In the genomic region with DNA sequence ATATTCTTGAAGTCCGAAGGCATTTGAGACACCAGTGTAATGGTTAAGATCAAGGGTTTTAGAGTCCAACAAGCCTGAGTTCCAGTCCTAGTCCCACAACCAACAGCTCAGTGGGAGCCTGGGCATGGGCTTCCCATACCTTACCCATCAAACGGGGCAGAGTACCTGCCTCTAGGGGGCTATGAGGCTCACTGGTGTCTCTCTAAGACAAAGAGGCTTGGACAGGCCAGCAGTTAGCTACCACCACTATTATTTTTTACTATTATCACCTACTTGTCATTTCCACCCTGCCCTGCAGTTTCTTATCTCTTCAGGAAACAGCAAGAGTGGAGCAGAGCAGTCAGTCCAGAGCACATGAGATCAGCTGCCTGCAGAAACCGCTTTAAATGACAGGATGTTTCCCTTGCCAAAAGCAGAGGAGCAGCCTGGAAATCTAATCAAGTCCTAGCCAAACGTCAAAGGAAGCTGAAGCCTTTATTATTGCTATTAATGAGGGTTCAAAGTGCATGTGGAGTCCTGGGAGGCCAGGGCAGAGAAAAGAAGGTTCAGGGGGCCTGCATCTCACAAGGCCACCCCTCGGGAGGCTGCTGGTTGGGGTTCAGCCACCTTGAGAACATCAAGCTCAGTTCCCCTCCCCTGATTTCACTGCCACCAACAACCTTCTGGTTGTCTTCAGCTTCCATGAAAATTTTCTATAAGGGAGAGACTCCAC, we compare ENCODE assay signal across 9 cellular contexts.
DNase-seq lines count a peak whose midpoint lies in the region; ATAC-seq, FAIRE-seq and TF ChIP-seq lines count a peak whose summit lies in the region.
"Had no signal": no experiment of that assay in that cellular context is flagged by ENCODE, and none has a peak within 500 bp of the region (broad histone marks: within the 10 kb centered on the region; RNA-seq: fewer than 3 reads in every experiment).

No MANE protein-coding gene starts in this region.

- CTCF ChIA-PET in Calu3 (lab: Charles Lee), result interaction anchor here (1.3 kb wide), 1 partner anchor 9 kb away, joined by 6 read pairs; no protein-coding TSS in a partner anchor

- no peaks in the 10 kb centered on the region for H3K4me1 ChIP-seq in mucosa of descending colon (ENCODE audit: low read depth)

- no peaks in the 10 kb centered on the region for H3K9me3 Mint-ChIP-seq in Calu3 (ENCODE audit: low read depth, unreplicated experiment)

- intact Hi-C loops in Calu3 (cut with micrococcal nuclease; ENCODE audit: unreplicated experiment) (no loop called here), mucosa of descending colon (cut with DNase I, micrococcal nuclease) (no loop called here)

- H3K27ac Mint-ChIP-seq in Calu3 (ENCODE audit: unreplicated experiment), result peak overlapping the region; percentile 16

- FAIRE-seq in D721Med (lab: Jason Lieb, UNC), result no peak

- H3K36me3 ChIP-seq in mucosa of descending colon (ENCODE audit: low read depth), result no peaks in the 10 kb centered on the region

- TF ChIP-seq CTCF in Calu3 (IDR thresholded peaks at IDR 0.05; ENCODE audit: unreplicated experiment) (no peak), mucosa of descending colon (IDR thresholded peaks at IDR 0.05) (no peak), D721Med (IDR thresholded peaks at IDR 0.05; ENCODE audit: insufficient read depth, missing control alignments) (no peak)

- peaks cover 64% of the 10 kb centered on the region for H3K4me1 Mint-ChIP-seq in Calu3 (ENCODE audit: low read depth, unreplicated experiment)

- H3K4me3 ChIP-seq in mucosa of descending colon, result no peak overlapping the region

- peak; percentile 26 for ATAC-seq in esophagus mucosa
- peak; percentile 38 for ATAC-seq in mucosa of descending colon
- ATAC-seq in HG02642 (IDR thresholded peaks at IDR 0.05; ENCODE audit: poor library complexity, unreplicated experiment), result no peak
- ATAC-seq in GM18517 (IDR thresholded peaks at IDR 0.05; ENCODE audit: unreplicated experiment), result no peak
- ATAC-seq in HG02588 (IDR thresholded peaks at IDR 0.05; ENCODE audit: unreplicated experiment), result no peak

- H3K27me3 Mint-ChIP-seq in Calu3 (ENCODE audit: unreplicated experiment), result no peaks in the 10 kb centered on the region

- no peaks in the 10 kb centered on the region for H3K9me3 ChIP-seq in mucosa of descending colon

- no TSS peak for BruUV-seq in Calu3 (replicated peaks; lab: Mats Ljungman, UMichigan)

- DNase-seq in Calu3 (no peak), OCI-M1 (lab: John Stamatoyannopoulos, UW) (peak; percentile 41), mucosa of descending colon (no peak), D721Med (ENCODE audit: insufficient read length, low spot score) (no peak)
- DNase-seq: stimulated activated naive CD4-positive, alpha-beta T cell had no signal

- H3K36me3 Mint-ChIP-seq in Calu3 (ENCODE audit: insufficient read depth, unreplicated experiment), result peaks cover 4% of the 10 kb centered on the region

- no peak overlapping the region for H3K4me3 Mint-ChIP-seq in Calu3 (ENCODE audit: low read depth, unreplicated experiment)

Comparison
In these comparisons a context has a peak if more than half of its experiments do, and no peak if none do; other contexts are left out.
1. ATAC-seq: peak in esophagus mucosa (single experiment) and mucosa of descending colon (single experiment); none in HG02642 (single experiment), GM18517 (single experiment) and HG02588 (single experiment).